9 cellular contexts compared by ENCODE assay signal in the genomic region with DNA sequence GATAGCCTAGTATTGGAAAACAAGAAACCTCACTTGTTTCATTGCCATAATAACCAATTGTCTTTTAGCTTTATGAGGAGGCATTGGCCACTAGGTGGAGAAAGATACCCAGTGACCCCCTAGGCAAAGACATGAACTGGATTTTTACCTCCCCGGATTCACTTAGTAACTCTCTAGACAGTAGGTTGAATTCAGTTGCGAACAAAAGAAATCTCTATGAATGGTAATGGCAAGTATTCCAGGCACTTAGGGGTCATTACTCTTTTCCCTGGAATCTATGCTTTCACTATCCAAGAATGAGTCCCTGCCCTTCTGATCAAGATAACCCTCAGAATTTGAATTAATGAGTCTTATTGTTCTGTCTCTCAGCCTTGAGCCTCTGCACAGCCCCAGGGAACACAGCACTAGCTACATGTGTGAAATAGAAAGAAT. TPM values are rescaled to one million over a fixed set of nuclear protein-coding genes. Genes with fewer than 3 reads are reported as not detected.
DNase-seq lines count a peak whose midpoint lies in the region; ATAC-seq and TF ChIP-seq lines count a peak whose summit lies in the region.
"Had no signal": no experiment of that assay in that cellular context is flagged by ENCODE, and none has a peak within 500 bp of the region (broad histone marks: within the 10 kb centered on the region; RNA-seq: fewer than 3 reads in every experiment).

No MANE protein-coding gene starts in this region.

- H3K36me3 ChIP-seq in right atrium auricular region (no peaks in the 10 kb centered on the region), spleen (no peaks in the 10 kb centered on the region)
- H3K36me3 ChIP-seq: SJSA1 had no signal

- no peak for ATAC-seq in GM21723 (IDR thresholded peaks at IDR 0.05; ENCODE audit: unreplicated experiment)

- DNase-seq in GM10248 (ENCODE audit: extremely low spot score) (peak; percentile 20), NCI-H1436 (lab: John Stamatoyannopoulos, UW) (peak; percentile 35), right atrium auricular region (ENCODE audit: low spot score) (no peak), spleen (no peak), activated gamma-delta T cell treated with Interleukin-2 at 50 U/mL for 16 hours (no peak), NCI-H774 (lab: John Stamatoyannopoulos, UW) (no peak)

- no peaks in the 10 kb centered on the region for H3K9me3 ChIP-seq in right atrium auricular region
- no peaks in the 10 kb centered on the region for H3K9me3 ChIP-seq in spleen
- H3K9me3 ChIP-seq: SJSA1 had no signal

- WGBS in spleen, 5 donors = 21 to 32% (median 24%) methylated on average over 2 of the region's 2 CpGs

- H3K27me3 ChIP-seq in right atrium auricular region (no peaks in the 10 kb centered on the region), spleen (replicated peaks in 1 of 7) (peaks cover 0 to 8% (median 0%) of the 10 kb centered on the region in 7 donors)
- H3K27me3 ChIP-seq: SJSA1 had no signal

- TF ChIP-seq POLR2A in spleen (IDR thresholded peaks at IDR 0.05) = no peak

- CTCF ChIA-PET in GM10248 (lab: Yijun Ruan, JAX) = interaction anchor here (1.2 to 1.9 kb wide), 2 partner anchors 10 to 102 kb away, joined by 3 to 6 read pairs; no protein-coding TSS in a partner anchor

- POLR2A ChIA-PET in GM10248 (lab: Yijun Ruan, JAX) = no interaction called here

- H3K27ac ChIP-seq in VCaP (no peak overlapping the region), right atrium auricular region (no peak overlapping the region), spleen (no peak overlapping the region)
- H3K27ac ChIP-seq: SJSA1 had no signal

- intact Hi-C loops in spleen (cut with DNase I; ENCODE audit: low total_unique reads) = loop anchor here (5.0 kb wide), 1 partner anchor 98 kb away; no protein-coding TSS in a partner anchor

- peak; percentile 34 for TF ChIP-seq CTCF in GM10248 (IDR thresholded peaks at IDR 0.05; ENCODE audit: control extremely low read depth, extremely low read depth, low read depth, missing control alignments)
- peak; percentile 82 for TF ChIP-seq CTCF in VCaP (conservative IDR thresholded peaks at IDR 0.05)
- TF ChIP-seq CTCF in right atrium auricular region (IDR thresholded peaks at IDR 0.05) = peak; percentile 41 to 78
- TF ChIP-seq CTCF in spleen (IDR thresholded peaks at IDR 0.05 in 8 of 11, conservative IDR thresholded peaks at IDR 0.05 in 3 of 11) = peak in 8 of 11 experiments; percentile 10 to 55 (median 46)

- H3K4me1 ChIP-seq in right atrium auricular region (peaks cover 0 to 7% of the 10 kb centered on the region in 2 donors), spleen (no peaks in the 10 kb centered on the region)
- H3K4me1 ChIP-seq: SJSA1 had no signal

- H3K4me3 ChIP-seq in right atrium auricular region = no peak overlapping the region
- H3K4me3 ChIP-seq in spleen = no peak overlapping the region
- H3K4me3 ChIP-seq: SJSA1 had no signal

RNA-seq across cellular contexts. Expression of a gene that starts 29.5 kb away (rescaled TPM):
- 10 to 100 TPM in 1 of 2 donors, 1 to 10 TPM in 1; 5.9 to 11.2 TPM for total RNA-seq in right atrium auricular region
- total RNA-seq in spleen = 10 to 100 TPM in 6 of 7 donors, 1 to 10 TPM in 1; 8.3 to 26.3 (median 21.2) TPM
- 10 to 100 TPM in 1 of 3 donors, 1 to 10 TPM in 2; 5.5 to 11.1 (median 9.0) TPM for polyA plus RNA-seq in spleen

Comparison
In these comparisons a context has a peak if more than half of its experiments do, and no peak if none do; other contexts are left out.
1. DNase-seq: peak in GM10248 (single experiment) and NCI-H1436 (single experiment); none in right atrium auricular region (single experiment), spleen (single experiment), activated gamma-delta T cell treated with Interleukin-2 at 50 U/mL for 16 hours (single experiment) and NCI-H774 (single experiment).
2. Peak in every context shown above with its lines, with median percentiles within 50 percentile points of each other: CTCF ChIP-seq.